15 cellular contexts compared by ENCODE assay signal in genomic region chr3:101928890-101929289, GRCh38.
A peak's percentile ranks its signal among the peaks of the same experiment; 100 is the strongest.
DNase-seq lines count a peak whose midpoint lies in the region; ATAC-seq and TF ChIP-seq lines count a peak whose summit lies in the region.
"Had no signal": no experiment of that assay in that cellular context is flagged by ENCODE, and none has a peak within 500 bp of the region (broad histone marks: within the 10 kb centered on the region; RNA-seq: fewer than 3 reads in every experiment).

No MANE protein-coding gene starts in this region.

- ATAC-seq in GM21423 (IDR thresholded peaks at IDR 0.05; ENCODE audit: unreplicated experiment), result no peak
- ATAC-seq: left lobe of liver had no signal

- no peak overlapping the region for H3K4me3 ChIP-seq in breast epithelium
- H3K4me3 ChIP-seq: gastrocnemius medialis, Peyer's patch, upper lobe of left lung had no signal

- no peaks in the 10 kb centered on the region for H3K4me1 ChIP-seq in breast epithelium
- H3K4me1 ChIP-seq: gastrocnemius medialis, Peyer's patch had no signal

- DNase-seq in AG08396 (ENCODE audit: low spot score) (peak; percentile 43), M059J (ENCODE audit: low read depth) (peak; percentile 98), breast epithelium (ENCODE audit: low spot score in 2 of 2) (no peak), kidney glomerular epithelial cell (lab: John Stamatoyannopoulos, UW) (peak; percentile 70), NCI-H1694 (lab: John Stamatoyannopoulos, UW) (no peak), NCI-H345 treated with DMSO at 0.1 percent for 48 hours (lab: John Stamatoyannopoulos, UW; ENCODE audit: unreplicated experiment) (no peak)
- DNase-seq in activated naive CD4-positive, alpha-beta T cell treated with Interleukin-2 at 50 U/mL for 16 hours, result no peak
- DNase-seq: activated CD4-positive, alpha-beta memory T cell treated with anti-CD3 and anti-CD28 coated beads, Interleukin-2, amount 10 ng/mL, durations not matched to agents 7 days and 5 days; activated gamma-delta T cell treated with Interleukin-2 at 50 U/mL for 16 hours; gastrocnemius medialis; NCI-H1048; Peyer's patch; upper lobe of left lung had no signal

- TF ChIP-seq CTCF in breast epithelium (IDR thresholded peaks at IDR 0.05), result no peak

- no peak for TF ChIP-seq POLR2A in breast epithelium (IDR thresholded peaks at IDR 0.05)

- intact Hi-C loops in breast epithelium (cut with DNase I; ENCODE audit: low total_unique reads), result no loop called here

- H3K27me3 ChIP-seq in breast epithelium, result no peaks in the 10 kb centered on the region
- H3K27me3 ChIP-seq: gastrocnemius medialis, Peyer's patch, upper lobe of left lung had no signal

- peak overlapping the region; percentile 4 to 36 for H3K27ac ChIP-seq in breast epithelium
- H3K27ac ChIP-seq: gastrocnemius medialis, Peyer's patch, upper lobe of left lung had no signal

- no peaks in the 10 kb centered on the region for H3K9me3 ChIP-seq in breast epithelium
- H3K9me3 ChIP-seq: gastrocnemius medialis, Peyer's patch, upper lobe of left lung had no signal

- H3K36me3 ChIP-seq in breast epithelium, result no peaks in the 10 kb centered on the region
- H3K36me3 ChIP-seq: gastrocnemius medialis, Peyer's patch, upper lobe of left lung had no signal

Comparison
In these comparisons a context has a peak if more than half of its experiments do, and no peak if none do; other contexts are left out.
1. DNase-seq: peak in AG08396 (single experiment), M059J (single experiment) and kidney glomerular epithelial cell (single experiment); none in breast epithelium (0 of 2), NCI-H1694 (single experiment), activated naive CD4-positive, alpha-beta T cell treated with Interleukin-2 at 50 U/mL for 16 hours (single experiment) and NCI-H345 treated with DMSO at 0.1 percent for 48 hours (single experiment).